Comparison of ENCODE assay signal across 22 cellular contexts in the genomic region with DNA sequence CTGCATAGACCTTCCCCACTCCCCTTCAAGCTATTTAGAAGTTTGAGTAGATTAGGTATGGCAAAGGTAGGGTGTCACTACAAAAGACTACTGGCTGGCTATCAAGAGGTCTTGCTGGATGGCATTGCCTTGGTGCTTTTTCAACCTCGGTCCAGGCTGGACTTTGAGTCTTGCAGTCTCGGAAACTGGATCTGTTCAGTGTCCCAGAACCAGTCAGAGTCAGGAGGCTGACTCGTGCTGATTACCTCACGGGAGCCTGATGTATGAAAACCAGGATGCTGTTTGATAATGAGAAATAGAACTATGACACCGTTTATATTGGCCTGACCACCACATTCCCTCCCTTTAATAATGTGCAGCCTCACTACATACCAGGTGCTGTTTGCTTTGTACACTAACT. TPM values are rescaled to one million over a fixed set of nuclear protein-coding genes. Genes with fewer than 3 reads are reported as not detected.
DNase-seq lines count a peak whose midpoint lies in the region; ATAC-seq and TF ChIP-seq lines count a peak whose summit lies in the region.
"Had no signal": no experiment of that assay in that cellular context is flagged by ENCODE, and none has a peak within 500 bp of the region (broad histone marks: within the 10 kb centered on the region; RNA-seq: fewer than 3 reads in every experiment).

No MANE protein-coding gene starts in this region.

- H2AFZ ChIP-seq in MM.1S (ENCODE audit: low read length), result no peak overlapping the region

- H3K27me3 ChIP-seq in skeletal muscle tissue (ENCODE audit: control insufficient read depth in 3 of 3, insufficient read depth in 3 of 3, low read length in 3 of 3), result no peaks in the 10 kb centered on the region
- H3K27me3 ChIP-seq in MM.1S (replicated peaks; ENCODE audit: insufficient read depth, low read length), result no peaks in the 10 kb centered on the region

- no peak overlapping the region for H3K4me3 Mint-ChIP-seq in Calu3 (ENCODE audit: low read depth, unreplicated experiment)
- H3K4me3 Mint-ChIP-seq: CD4-positive, alpha-beta memory T cell had no signal

- H3K9me2 ChIP-seq in MM.1S (replicated peaks; ENCODE audit: insufficient read depth, low read length), result no peaks in the 10 kb centered on the region

- no peaks in the 10 kb centered on the region for H3K36me3 ChIP-seq in skeletal muscle tissue (ENCODE audit: control insufficient read depth in 3 of 3, insufficient read depth in 3 of 3, low read length in 3 of 3)
- no peaks in the 10 kb centered on the region for H3K36me3 ChIP-seq in MM.1S (replicated peaks; ENCODE audit: insufficient read depth, low read length)
- H3K36me3 ChIP-seq: BLaER1 had no signal

- H3K9ac ChIP-seq in skeletal muscle tissue (ENCODE audit: low read depth in 1 of 3, low read length in 3 of 3) (no peak overlapping the region), MM.1S (ENCODE audit: low read length) (no peak overlapping the region)
- H3K9ac ChIP-seq: BLaER1 had no signal

- no peak overlapping the region for H3K4me2 ChIP-seq in MM.1S (ENCODE audit: low read depth, low read length)
- H3K4me2 ChIP-seq: BLaER1 had no signal

- H3K9me3 Mint-ChIP-seq in Calu3 (ENCODE audit: low read depth, unreplicated experiment), result no peaks in the 10 kb centered on the region
- H3K9me3 Mint-ChIP-seq: CD4-positive, alpha-beta memory T cell; IgD-negative memory B cell had no signal

- H3F3A ChIP-seq in MM.1S (ENCODE audit: insufficient read depth, low read length), result peaks cover 4% of the 10 kb centered on the region; the same call in 1 of the 2 replicates

- peak; percentile 33 for ATAC-seq in left lobe of liver

- H3K4me3 ChIP-seq in epithelial cell of esophagus (ENCODE audit: low read length) (no peak overlapping the region), skeletal muscle tissue (ENCODE audit: low read length in 3 of 3) (no peak overlapping the region), MM.1S (ENCODE audit: low read length) (no peak overlapping the region)
- H3K4me3 ChIP-seq: BLaER1 had no signal

- CTCF ChIA-PET in Calu3 (lab: Charles Lee), result no interaction called here

- no peaks in the 10 kb centered on the region for H4K20me1 ChIP-seq in MM.1S (ENCODE audit: insufficient read depth, low read length)
- H4K20me1 ChIP-seq: BLaER1 had no signal

- intact Hi-C loops in Calu3 (cut with micrococcal nuclease; ENCODE audit: unreplicated experiment), result no loop called here

- peaks cover 15% of the 10 kb centered on the region for H3K4me1 Mint-ChIP-seq in Calu3 (ENCODE audit: low read depth, unreplicated experiment)

- H3K27ac Mint-ChIP-seq in Calu3 (ENCODE audit: unreplicated experiment), result no peak overlapping the region
- H3K27ac Mint-ChIP-seq: CD4-positive, alpha-beta memory T cell; IgD-negative memory B cell had no signal

- peaks cover 0 to 6% (median 4%) of the 10 kb centered on the region in 3 donors for H3K4me1 ChIP-seq in skeletal muscle tissue (ENCODE audit: control insufficient read depth in 3 of 3, insufficient read depth in 3 of 3, low read length in 3 of 3)
- H3K4me1 ChIP-seq in MM.1S (ENCODE audit: low read length), result peaks cover 2% of the 10 kb centered on the region; the same call in 1 of the 2 replicates
- H3K4me1 ChIP-seq: BLaER1 had no signal

- peaks cover 17% of the 10 kb centered on the region for H3K36me3 Mint-ChIP-seq in Calu3 (ENCODE audit: insufficient read depth, unreplicated experiment)
- H3K36me3 Mint-ChIP-seq: CD4-positive, alpha-beta memory T cell; IgD-negative memory B cell had no signal

- no peak for TF ChIP-seq CTCF in epithelial cell of esophagus (IDR thresholded peaks at IDR 0.05; ENCODE audit: insufficient read depth, low read depth, low read length, missing control alignments)
- no peak for TF ChIP-seq CTCF in MM.1S (IDR thresholded peaks at IDR 0.05; ENCODE audit: low read length)
- no peak for TF ChIP-seq CTCF in Calu3 (IDR thresholded peaks at IDR 0.05; ENCODE audit: unreplicated experiment)

- no peaks in the 10 kb centered on the region for H3K27me3 Mint-ChIP-seq in Calu3 (ENCODE audit: unreplicated experiment)

- no peaks in the 10 kb centered on the region for H3K9me3 ChIP-seq in skeletal muscle tissue (ENCODE audit: control insufficient read depth in 3 of 3, low read length in 3 of 3)
- no peaks in the 10 kb centered on the region for H3K9me3 ChIP-seq in MM.1S (replicated peaks; ENCODE audit: insufficient read depth, low read length)

- peaks cover 11% of the 10 kb centered on the region for H3K79me2 ChIP-seq in MM.1S (ENCODE audit: low read length)

- DNase-seq in LHCN-M2 (ENCODE audit: low read depth), result peak; percentile 17
- DNase-seq in epithelial cell of esophagus (ENCODE audit: low read depth), result peak; percentile 14
- DNase-seq in left lobe of liver (ENCODE audit: low spot score), result peak; percentile 48
- no peak for DNase-seq in MM.1S
- DNase-seq in DMS79 (lab: John Stamatoyannopoulos, UW), result no peak
- no peak for DNase-seq in Calu3
- DNase-seq: CD4-positive, alpha-beta memory T cell; H7; Karpas-422; NCI-H1105; NCI-H1694; NCI-H2081 treated with DMSO at 0.1 percent for 48 hours; NK-92 treated with Interleukin-12 subunit alpha and Interleukin-12 subunit beta, amount 100 ng/mL, for 24 hours; SHP77 treated with DMSO at 0.1 percent for 48 hours had no signal

- H3K27ac ChIP-seq in skeletal muscle tissue (ENCODE audit: low read depth, low read length) (peak overlapping the region; percentile 63), MM.1S (ENCODE audit: low read length) (no peak overlapping the region)
- H3K27ac ChIP-seq: BLaER1, HL-60 had no signal

- no TSS peak for BruUV-seq in Calu3 (replicated peaks; lab: Mats Ljungman, UMichigan)

RNA-seq across cellular contexts. Expression of a gene that starts 2.7 kb away (rescaled TPM):
- 19.6 and 20.6 TPM in 2 replicates for total RNA-seq in LHCN-M2 (2014; rRNA removed)
- 3.9 TPM for polyA plus RNA-seq in LHCN-M2 (2012)
- 1.8 TPM for total RNA-seq in left lobe of liver
- 2.6 TPM for total RNA-seq in skeletal muscle tissue
- total RNA-seq in Calu3 (2022), result 7.4 and 7.8 TPM in 2 replicates
- polyA plus RNA-seq: CD4-positive, alpha-beta memory T cell; IgD-negative memory B cell had no signal

RNA-seq across cellular contexts. Expression of a gene that starts 59.9 kb away (rescaled TPM):
- total RNA-seq in LHCN-M2 (2014; rRNA removed), result not detected in 2 replicates
- not detected for polyA plus RNA-seq in LHCN-M2 (2012)
- total RNA-seq in left lobe of liver, result not detected
- total RNA-seq in skeletal muscle tissue, result not detected
- total RNA-seq in Calu3 (2022), result not detected in 2 replicates
- total RNA-seq: A673, H7, HT1080, NCI-H460, RPMI7951 had no signal

Comparison
In these comparisons a context has a peak if more than half of its experiments do, and no peak if none do; other contexts are left out.
1. DNase-seq: peak in LHCN-M2 (single experiment), epithelial cell of esophagus (single experiment) and left lobe of liver (single experiment); none in MM.1S (single experiment), DMS79 (single experiment) and Calu3 (single experiment).